ENCODE assay signal across 11 cellular contexts in genomic region chr20:38338849-38339520, GRCh38. TPM values are rescaled to one million over a fixed set of nuclear protein-coding genes. Genes with fewer than 3 reads are reported as not detected.
DNase-seq lines count a peak whose midpoint lies in the region; ATAC-seq and TF ChIP-seq lines count a peak whose summit lies in the region.
"Had no signal": no experiment of that assay in that cellular context is flagged by ENCODE, and none has a peak within 500 bp of the region (broad histone marks: within the 10 kb centered on the region; RNA-seq: fewer than 3 reads in every experiment).

No MANE protein-coding gene starts in this region.

- CTCF ChIA-PET in AG04450 (lab: Charles Lee) = interaction anchor here (0.6 to 1.9 kb wide), 2 partner anchors 18 to 69 kb away, joined by 3 to 8 read pairs; no protein-coding TSS in a partner anchor

- H3K27me3 ChIP-seq in AG04450 (ENCODE audit: control insufficient read depth, insufficient read depth, low read length) (peaks cover 18% of the 10 kb centered on the region), iPS-20b (ENCODE audit: insufficient read depth, low read length) (no peaks in the 10 kb centered on the region)

- POLR2A ChIA-PET in AG04450 (lab: Yijun Ruan, JAX) = no interaction called here

- DNase-seq in AG04450 (ENCODE audit: low read depth, low spot score) (no peak), LNCaP clone FGC (ENCODE audit: low read depth) (no peak), astrocyte of the hippocampus (ENCODE audit: low read depth, low spot score) (peak; percentile 31)
- no peak for DNase-seq in stimulated activated CD4-positive, alpha-beta T cell treated with anti-CD3 and anti-CD28 coated beads, Interleukin-4, amount 100 ng/mL, for 4 hours
- no peak for DNase-seq in stimulated activated naive CD4-positive, alpha-beta T cell treated with Interleukin-2 at 50 U/mL for 16 hours (lab: John Stamatoyannopoulos, UW)
- DNase-seq in stimulated activated CD4-positive, alpha-beta T cell treated with anti-CD3 and anti-CD28 coated beads, Interleukin-12 subunit alpha, Interleukin-12 subunit beta, amount 100 ng/mL, for 4 hours = no peak
- DNase-seq: NCI-H446 treated with DMSO at 0.1 percent for 48 hours; stimulated activated CD4-positive, alpha-beta T cell treated with anti-CD3 and anti-CD28 coated beads, Interleukin-2, amount 100 ng/mL, for 48 hours had no signal

- no peak for ATAC-seq in GM18870 (IDR thresholded peaks at IDR 0.05; ENCODE audit: unreplicated experiment)

- H3K9ac ChIP-seq in iPS-20b (ENCODE audit: low read depth, low read length) = peak overlapping the region; percentile 23; the same call in 1 of the 2 replicates

- H3K27ac ChIP-seq in AG04450 (ENCODE audit: low read depth, low read length) = no peak overlapping the region
- H3K27ac ChIP-seq in iPS-20b (ENCODE audit: low read length) = no peak overlapping the region

- H3K4me1 ChIP-seq in iPS-20b (ENCODE audit: insufficient read depth, low read length) = peaks cover 29% of the 10 kb centered on the region; the same call in 1 of the 2 replicates

- no peak overlapping the region for H3K4me3 ChIP-seq in AG04450 (ENCODE audit: low read depth, low read length)
- H3K4me3 ChIP-seq in LNCaP clone FGC (ENCODE audit: low read depth, low read length) = no peak overlapping the region
- no peak overlapping the region for H3K4me3 ChIP-seq in iPS-20b (ENCODE audit: low read length)

- H3K9me3 ChIP-seq in AG04450 (ENCODE audit: control insufficient read depth, insufficient read depth, low read length) = peaks cover 7% of the 10 kb centered on the region
- peaks cover 10% of the 10 kb centered on the region; the same call in 1 of the 2 replicates for H3K9me3 ChIP-seq in iPS-20b (ENCODE audit: insufficient read depth, low read depth, low read length)

- peak; percentile 34 for TF ChIP-seq CTCF in AG04450 (IDR thresholded peaks at IDR 0.05; ENCODE audit: low read depth, low read length)
- TF ChIP-seq CTCF in LNCaP clone FGC (IDR thresholded peaks at IDR 0.05; ENCODE audit: control insufficient read depth, extremely low read depth, insufficient read depth) = peak; percentile 16; the same call in 1 of the 2 replicates

- no peaks in the 10 kb centered on the region for H3K36me3 ChIP-seq in iPS-20b (ENCODE audit: insufficient read depth, low read depth, low read length)

RNA-seq across cellular contexts. Expression of gene LBP, which starts 7.3 kb away (rescaled TPM):
- not detected in 2 replicates for polyA plus RNA-seq in AG04450 (2011; rRNA removed)
- not detected in 2 replicates for polyA minus RNA-seq in AG04450 (2011; rRNA and poly(A)+ RNA removed)

RNA-seq across cellular contexts. Expression of gene BPI, which starts 35.0 kb away (rescaled TPM):
- 0.04 and 0.12 TPM in 2 replicates for polyA plus RNA-seq in AG04450 (2011; rRNA removed)
- polyA minus RNA-seq in AG04450 (2011; rRNA and poly(A)+ RNA removed) = 0.32 TPM in 1 of 2 replicates, not detected in the other
- polyA plus RNA-seq: endothelial cell of umbilical vein had no signal
